1 cellular context compared by ENCODE assay signal in the genomic region with DNA sequence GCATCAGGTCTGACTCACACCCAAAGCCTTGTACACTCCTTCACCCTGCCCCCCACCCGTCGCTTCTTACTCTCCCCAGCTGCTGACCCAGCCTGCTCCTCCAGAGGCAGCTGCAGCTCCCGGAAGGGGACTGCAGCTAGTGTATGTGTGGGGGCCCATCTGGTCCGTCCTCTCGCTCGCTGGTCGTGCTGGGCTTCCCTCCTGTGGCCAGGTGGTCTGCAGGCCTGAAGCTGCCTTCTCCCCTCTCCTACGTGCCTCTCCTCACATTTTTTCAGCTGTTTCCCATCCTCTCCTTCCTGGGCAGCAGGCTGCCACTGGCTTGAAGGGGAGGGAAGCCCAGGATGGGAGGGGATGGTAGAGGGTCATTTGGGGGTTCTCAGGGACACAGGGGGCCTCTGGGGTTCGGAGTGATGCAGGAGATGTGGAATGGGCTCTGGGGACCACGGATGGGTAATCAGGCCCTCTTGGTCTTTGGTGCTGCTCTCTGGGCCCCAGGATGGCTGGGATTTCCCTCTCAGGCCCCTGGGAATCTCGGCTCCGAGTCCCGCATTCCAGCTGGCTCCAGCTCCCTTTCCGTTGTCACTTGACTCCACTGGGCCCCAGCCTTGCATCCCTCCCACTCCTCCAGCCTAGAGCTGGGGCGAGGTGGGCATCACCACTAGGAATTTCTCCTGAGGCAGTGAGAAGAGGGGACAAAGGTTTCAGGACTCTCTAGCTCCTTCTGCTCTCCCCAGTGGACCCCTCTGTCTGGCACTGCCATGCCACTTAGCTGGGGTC.
TF ChIP-seq lines count a peak whose summit lies in the region.

No MANE protein-coding gene starts in this region.

TF ChIP-seq in HepG2, 621 proteins besides CTCF, POLR2A, EP300 and RAD21 (continues in another document):
- no peak for TF ChIP-seq THAP8 (CRISPR knock-in tag; IDR thresholded peaks at IDR 0.05; ENCODE audit: borderline replicate concordance)
- TF ChIP-seq MEIS1 (CRISPR knock-in tag; IDR thresholded peaks at IDR 0.05; ENCODE audit: borderline replicate concordance) = 0 out of 2 replicates have a peak, but pooled peaks have one; percentile 51
- no peak for TF ChIP-seq ZSCAN20 (CRISPR knock-in tag; IDR thresholded peaks at IDR 0.05; ENCODE audit: borderline replicate concordance)
- TF ChIP-seq SRSF1 (optimal IDR thresholded peaks at IDR 0.05; ENCODE audit: low read depth, low read length) = no peak
- no peak for TF ChIP-seq MAFF (IDR thresholded peaks at IDR 0.05; ENCODE audit: low read depth, low read length)
- TF ChIP-seq HMGA1 (CRISPR knock-in tag; conservative IDR thresholded peaks at IDR 0.05) = no peak
- TF ChIP-seq ZNF263 (CRISPR knock-in tag; IDR thresholded peaks at IDR 0.05) = no peak
- TF ChIP-seq EEA1 (CRISPR knock-in tag; IDR thresholded peaks at IDR 0.05; ENCODE audit: borderline replicate concordance) = peak; percentile 65; the same call in 1 of the 2 replicates
- TF ChIP-seq, protein P1, sequence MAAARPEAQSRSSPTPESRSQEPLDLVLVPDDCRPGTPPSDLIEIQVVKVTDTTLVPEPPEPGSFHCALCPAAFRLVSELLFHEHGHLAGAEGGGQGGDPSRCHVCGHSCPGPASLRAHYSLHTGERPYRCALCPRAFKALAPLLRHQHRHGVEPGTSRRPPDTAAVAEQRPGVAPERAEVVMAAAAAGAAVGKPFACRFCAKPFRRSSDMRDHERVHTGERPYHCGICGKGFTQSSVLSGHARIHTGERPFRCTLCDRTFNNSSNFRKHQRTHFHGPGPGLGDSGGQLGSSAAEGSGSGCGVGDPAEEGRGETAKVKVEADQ (CRISPR knock-in tag; IDR thresholded peaks at IDR 0.05; ENCODE audit: borderline replicate concordance) = 0 out of 2 replicates have a peak, but pooled peaks have one; percentile 5
- TF ChIP-seq ELF3 (CRISPR knock-in tag; IDR thresholded peaks at IDR 0.05) = peak; percentile 10; the same call in 1 of the 2 replicates
- TF ChIP-seq SIX4 (CRISPR knock-in tag; IDR thresholded peaks at IDR 0.05) = peak; percentile 22; the same call in 1 of the 2 replicates
- TF ChIP-seq IKZF1 (IDR thresholded peaks at IDR 0.05) = no peak
- TF ChIP-seq ZNF274 (CRISPR knock-in tag; IDR thresholded peaks at IDR 0.05) = 0 out of 2 replicates have a peak, but pooled peaks have one; percentile 9
- 0 out of 2 replicates have a peak, but pooled peaks have one; percentile 45 for TF ChIP-seq ZNF280B (CRISPR knock-in tag; IDR thresholded peaks at IDR 0.05; ENCODE audit: borderline replicate concordance)
- TF ChIP-seq LCORL (IDR thresholded peaks at IDR 0.05) = no peak
- TF ChIP-seq LCORL (CRISPR knock-in tag; IDR thresholded peaks at IDR 0.05) = peak; percentile 62
- no peak for TF ChIP-seq ZNF879 (CRISPR knock-in tag; IDR thresholded peaks at IDR 0.05)
- TF ChIP-seq ZNF724P (CRISPR knock-in tag; IDR thresholded peaks at IDR 0.05; ENCODE audit: borderline replicate concordance) = 0 out of 2 replicates have a peak, but pooled peaks have one; percentile 71
- TF ChIP-seq ZNF446 (CRISPR knock-in tag; IDR thresholded peaks at IDR 0.05) = no peak
- no peak for TF ChIP-seq PAWR (CRISPR knock-in tag; IDR thresholded peaks at IDR 0.05; ENCODE audit: borderline replicate concordance)
- TF ChIP-seq, protein P2, sequence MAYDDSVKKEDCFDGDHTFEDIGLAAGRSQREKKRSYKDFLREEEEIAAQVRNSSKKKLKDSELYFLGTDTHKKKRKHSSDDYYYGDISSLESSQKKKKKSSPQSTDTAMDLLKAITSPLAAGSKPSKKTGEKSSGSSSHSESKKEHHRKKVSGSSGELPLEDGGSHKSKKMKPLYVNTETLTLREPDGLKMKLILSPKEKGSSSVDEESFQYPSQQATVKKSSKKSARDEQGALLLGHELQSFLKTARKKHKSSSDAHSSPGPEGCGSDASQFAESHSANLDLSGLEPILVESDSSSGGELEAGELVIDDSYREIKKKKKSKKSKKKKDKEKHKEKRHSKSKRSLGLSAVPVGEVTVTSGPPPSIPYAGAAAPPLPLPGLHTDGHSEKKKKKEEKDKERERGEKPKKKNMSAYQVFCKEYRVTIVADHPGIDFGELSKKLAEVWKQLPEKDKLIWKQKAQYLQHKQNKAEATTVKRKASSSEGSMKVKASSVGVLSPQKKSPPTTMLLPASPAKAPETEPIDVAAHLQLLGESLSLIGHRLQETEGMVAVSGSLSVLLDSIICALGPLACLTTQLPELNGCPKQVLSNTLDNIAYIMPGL (CRISPR knock-in tag; IDR thresholded peaks at IDR 0.05; ENCODE audit: borderline replicate concordance in 1 of 2, low read depth in 1 of 2) = 0 out of 4 replicates have a peak, but pooled peaks of 1 of the 2 experiments have one; percentile 25
- no peak for TF ChIP-seq MXI1 (IDR thresholded peaks at IDR 0.05; ENCODE audit: borderline replicate concordance, low read depth, low read length)
- TF ChIP-seq, protein P3, sequence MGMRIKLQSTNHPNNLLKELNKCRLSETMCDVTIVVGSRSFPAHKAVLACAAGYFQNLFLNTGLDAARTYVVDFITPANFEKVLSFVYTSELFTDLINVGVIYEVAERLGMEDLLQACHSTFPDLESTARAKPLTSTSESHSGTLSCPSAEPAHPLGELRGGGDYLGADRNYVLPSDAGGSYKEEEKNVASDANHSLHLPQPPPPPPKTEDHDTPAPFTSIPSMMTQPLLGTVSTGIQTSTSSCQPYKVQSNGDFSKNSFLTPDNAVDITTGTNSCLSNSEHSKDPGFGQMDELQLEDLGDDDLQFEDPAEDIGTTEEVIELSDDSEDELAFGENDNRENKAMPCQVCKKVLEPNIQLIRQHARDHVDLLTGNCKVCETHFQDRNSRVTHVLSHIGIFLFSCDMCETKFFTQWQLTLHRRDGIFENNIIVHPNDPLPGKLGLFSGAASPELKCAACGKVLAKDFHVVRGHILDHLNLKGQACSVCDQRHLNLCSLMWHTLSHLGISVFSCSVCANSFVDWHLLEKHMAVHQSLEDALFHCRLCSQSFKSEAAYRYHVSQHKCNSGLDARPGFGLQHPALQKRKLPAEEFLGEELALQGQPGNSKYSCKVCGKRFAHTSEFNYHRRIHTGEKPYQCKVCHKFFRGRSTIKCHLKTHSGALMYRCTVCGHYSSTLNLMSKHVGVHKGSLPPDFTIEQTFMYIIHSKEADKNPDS (CRISPR knock-in tag; IDR thresholded peaks at IDR 0.05) = peak; percentile 53; the same call in 1 of the 2 replicates
- no peak for TF ChIP-seq ZNF431 (CRISPR knock-in tag; IDR thresholded peaks at IDR 0.05; ENCODE audit: borderline replicate concordance, low read depth)
- TF ChIP-seq, protein P4, sequence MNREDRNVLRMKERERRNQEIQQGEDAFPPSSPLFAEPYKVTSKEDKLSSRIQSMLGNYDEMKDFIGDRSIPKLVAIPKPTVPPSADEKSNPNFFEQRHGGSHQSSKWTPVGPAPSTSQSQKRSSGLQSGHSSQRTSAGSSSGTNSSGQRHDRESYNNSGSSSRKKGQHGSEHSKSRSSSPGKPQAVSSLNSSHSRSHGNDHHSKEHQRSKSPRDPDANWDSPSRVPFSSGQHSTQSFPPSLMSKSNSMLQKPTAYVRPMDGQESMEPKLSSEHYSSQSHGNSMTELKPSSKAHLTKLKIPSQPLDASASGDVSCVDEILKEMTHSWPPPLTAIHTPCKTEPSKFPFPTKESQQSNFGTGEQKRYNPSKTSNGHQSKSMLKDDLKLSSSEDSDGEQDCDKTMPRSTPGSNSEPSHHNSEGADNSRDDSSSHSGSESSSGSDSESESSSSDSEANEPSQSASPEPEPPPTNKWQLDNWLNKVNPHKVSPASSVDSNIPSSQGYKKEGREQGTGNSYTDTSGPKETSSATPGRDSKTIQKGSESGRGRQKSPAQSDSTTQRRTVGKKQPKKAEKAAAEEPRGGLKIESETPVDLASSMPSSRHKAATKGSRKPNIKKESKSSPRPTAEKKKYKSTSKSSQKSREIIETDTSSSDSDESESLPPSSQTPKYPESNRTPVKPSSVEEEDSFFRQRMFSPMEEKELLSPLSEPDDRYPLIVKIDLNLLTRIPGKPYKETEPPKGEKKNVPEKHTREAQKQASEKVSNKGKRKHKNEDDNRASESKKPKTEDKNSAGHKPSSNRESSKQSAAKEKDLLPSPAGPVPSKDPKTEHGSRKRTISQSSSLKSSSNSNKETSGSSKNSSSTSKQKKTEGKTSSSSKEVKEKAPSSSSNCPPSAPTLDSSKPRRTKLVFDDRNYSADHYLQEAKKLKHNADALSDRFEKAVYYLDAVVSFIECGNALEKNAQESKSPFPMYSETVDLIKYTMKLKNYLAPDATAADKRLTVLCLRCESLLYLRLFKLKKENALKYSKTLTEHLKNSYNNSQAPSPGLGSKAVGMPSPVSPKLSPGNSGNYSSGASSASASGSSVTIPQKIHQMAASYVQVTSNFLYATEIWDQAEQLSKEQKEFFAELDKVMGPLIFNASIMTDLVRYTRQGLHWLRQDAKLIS (CRISPR knock-in tag; IDR thresholded peaks at IDR 0.05) = no peak
- TF ChIP-seq ZGPAT (CRISPR knock-in tag; IDR thresholded peaks at IDR 0.05) = 0 out of 2 replicates have a peak, but pooled peaks have one; percentile 23
- no peak for TF ChIP-seq AGO2 (optimal IDR thresholded peaks at IDR 0.05; ENCODE audit: low read depth, low read length)
- peak; percentile 59; the same call in 1 of the 2 replicates for TF ChIP-seq ZNF414 (CRISPR knock-in tag; IDR thresholded peaks at IDR 0.05)
- TF ChIP-seq IRF2 (CRISPR knock-in tag; IDR thresholded peaks at IDR 0.05) = no peak
- TF ChIP-seq ZNF563 (CRISPR knock-in tag; IDR thresholded peaks at IDR 0.05) = 0 out of 2 replicates have a peak, but pooled peaks have one; percentile 5
- no peak for TF ChIP-seq ARNT2 (CRISPR knock-in tag; IDR thresholded peaks at IDR 0.05; ENCODE audit: low read depth)
- no peak for TF ChIP-seq ATF7 (IDR thresholded peaks at IDR 0.05)
- 0 out of 2 replicates have a peak, but pooled peaks have one; percentile 13 for TF ChIP-seq ATF7 (CRISPR knock-in tag; IDR thresholded peaks at IDR 0.05)
- 0 out of 2 replicates have a peak, but pooled peaks have one; percentile 20 for TF ChIP-seq DMTF1 (CRISPR knock-in tag; IDR thresholded peaks at IDR 0.05)
- peak; percentile 23 for TF ChIP-seq ZNF883 (CRISPR knock-in tag; IDR thresholded peaks at IDR 0.05; ENCODE audit: not compliant biosample characterization)
- TF ChIP-seq TEAD3 (CRISPR knock-in tag; optimal IDR thresholded peaks at IDR 0.05; ENCODE audit: borderline replicate concordance) = peak; percentile 66
- TF ChIP-seq ZNF350 (CRISPR knock-in tag; IDR thresholded peaks at IDR 0.05; ENCODE audit: borderline replicate concordance, low read depth) = 0 out of 2 replicates have a peak, but pooled peaks have one; percentile 9
- TF ChIP-seq MTA1 (CRISPR knock-in tag; IDR thresholded peaks at IDR 0.05; ENCODE audit: borderline replicate concordance) = peak; percentile 47; the same call in 1 of the 2 replicates
- no peak for TF ChIP-seq ZEB1 (IDR thresholded peaks at IDR 0.05; ENCODE audit: insufficient replicate concordance, low read depth)
- TF ChIP-seq ZNF468 (CRISPR knock-in tag; IDR thresholded peaks at IDR 0.05) = no peak
